Comparison of ENCODE assay signal across 1 cellular context in the genomic region with DNA sequence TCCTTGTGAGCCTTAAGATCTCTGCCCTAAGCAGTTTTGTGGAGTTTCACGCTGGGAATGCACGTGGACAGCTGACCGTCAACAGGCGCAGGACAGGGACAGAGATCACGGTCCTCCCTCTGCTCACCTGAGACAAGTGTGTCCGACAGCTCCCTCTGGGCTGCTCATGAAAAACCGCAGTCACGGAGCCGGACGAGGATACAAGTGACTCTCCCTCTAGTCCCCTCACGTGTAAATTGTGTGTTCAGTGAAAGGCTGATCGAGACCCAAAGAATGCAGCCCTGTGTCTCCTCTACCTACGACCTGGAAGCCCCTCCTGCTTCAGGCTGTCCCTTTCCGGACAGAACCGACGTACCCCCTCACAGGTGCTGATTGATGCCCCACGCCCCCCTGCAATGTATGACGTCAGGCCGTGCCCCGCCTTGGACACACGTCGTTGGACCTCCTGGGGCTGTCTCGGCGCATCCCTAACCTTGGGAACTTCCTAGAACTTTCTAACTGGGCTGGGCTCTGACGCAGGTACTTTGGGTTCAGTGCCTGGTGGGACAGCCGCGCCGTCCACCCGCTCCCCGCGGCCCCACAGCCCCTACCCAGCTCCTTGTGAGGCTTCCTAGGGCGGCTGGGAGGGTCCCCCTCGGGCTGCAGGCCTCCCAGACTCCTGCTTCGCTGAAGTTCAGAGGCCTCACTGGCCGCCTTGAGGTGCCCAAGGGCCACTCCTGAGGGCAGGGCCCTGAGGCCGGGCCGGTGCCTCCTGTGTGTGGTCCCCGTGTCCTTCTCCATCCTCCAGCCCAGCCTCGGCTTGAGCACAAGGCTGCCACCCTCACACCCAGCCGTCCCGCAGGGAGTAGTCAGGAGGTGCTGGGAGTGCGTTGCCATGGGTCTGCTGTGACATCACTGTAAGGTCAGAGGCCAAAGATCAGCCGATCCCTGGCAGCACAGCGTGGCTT.
TF ChIP-seq lines count a peak whose summit lies in the region.

Gene C13orf46 (minus strand): TSS at position 859 of the 947 bp plus-strand sequence. CDS start 79 bp downstream, at position 780.

TF ChIP-seq in WTC11, 78 proteins besides CTCF, POLR2A, EP300 and RAD21 (continued from another document):
- TF ChIP-seq ATF1 (CRISPR knock-in tag; IDR thresholded peaks at IDR 0.05) = no peak
- no peak for TF ChIP-seq ZNF396 (CRISPR knock-in tag; IDR thresholded peaks at IDR 0.05; ENCODE audit: borderline replicate concordance)
- no peak for TF ChIP-seq OVOL2 (CRISPR knock-in tag; IDR thresholded peaks at IDR 0.05; ENCODE audit: borderline replicate concordance)
